27 cellular contexts compared by ENCODE assay signal in genomic region chr22:20036535-20037392, GRCh38. TPM values are rescaled to one million over a fixed set of nuclear protein-coding genes. Genes with fewer than 3 reads are reported as not detected.
A peak's percentile ranks its signal among the peaks of the same experiment; 100 is the strongest.
DNase-seq lines count a peak whose midpoint lies in the region; ATAC-seq and TF ChIP-seq lines count a peak whose summit lies in the region.
"Had no signal": no experiment of that assay in that cellular context is flagged by ENCODE, and none has a peak within 500 bp of the region (broad histone marks: within the 10 kb centered on the region; RNA-seq: fewer than 3 reads in every experiment).

No MANE protein-coding gene starts in this region.

- H3K4me2 ChIP-seq in Karpas-422 (ENCODE audit: low read depth, low read length, poor library complexity, severe bottlenecking): peak overlapping the region; percentile 64

- ATAC-seq in activated naive CD4-positive, alpha-beta T cell treated with anti-CD3 and anti-CD28 coated beads, Interleukin-2, amount 50 U/mL, for 72 hours: no peak
- ATAC-seq in central memory CD8-positive, alpha-beta T cell (replicated peaks; ENCODE audit: extremely low read depth, poor library complexity, severe bottlenecking): no peak
- ATAC-seq: gastrocnemius medialis; left lung; naive thymus-derived CD8-positive, alpha-beta T cell; SK-N-SH treated with all-trans-retinoic acid at 6 μM for 48 hours had no signal

- no peak overlapping the region for H2AFZ ChIP-seq in Karpas-422 (ENCODE audit: low read length)

- H3K27me3 Mint-ChIP-seq in activated naive CD4-positive, alpha-beta T cell treated with anti-CD3 and anti-CD28 coated beads, Interleukin-2, amount 10 ng/mL, durations not matched to agents 7 days and 5 days: no peaks in the 10 kb centered on the region
- H3K27me3 Mint-ChIP-seq in central memory CD8-positive, alpha-beta T cell: no peaks in the 10 kb centered on the region
- H3K27me3 Mint-ChIP-seq: naive thymus-derived CD8-positive, alpha-beta T cell had no signal

- no peaks in the 10 kb centered on the region for H3K36me3 Mint-ChIP-seq in activated naive CD4-positive, alpha-beta T cell treated with anti-CD3 and anti-CD28 coated beads, Interleukin-2, amount 50 U/mL, for 72 hours
- peaks cover 25% of the 10 kb centered on the region for H3K36me3 Mint-ChIP-seq in activated naive CD4-positive, alpha-beta T cell treated with anti-CD3 and anti-CD28 coated beads, Interleukin-2, amount 10 ng/mL, durations not matched to agents 7 days and 5 days
- peaks cover 10% of the 10 kb centered on the region for H3K36me3 Mint-ChIP-seq in central memory CD8-positive, alpha-beta T cell (ENCODE audit: insufficient read depth)
- H3K36me3 Mint-ChIP-seq: mesothelial cell of epicardium had no signal

- H3K36me3 ChIP-seq in Karpas-422 (ENCODE audit: insufficient read depth, low read length) (peaks cover 19% of the 10 kb centered on the region), prostate gland (peaks cover 0 to 5% of the 10 kb centered on the region in 2 donors)
- H3K36me3 ChIP-seq: HAP-1, ovary had no signal

- no peak overlapping the region for H3K4me3 Mint-ChIP-seq in activated naive CD4-positive, alpha-beta T cell treated with anti-CD3 and anti-CD28 coated beads, Interleukin-2, amount 10 ng/mL, durations not matched to agents 7 days and 5 days
- no peak overlapping the region for H3K4me3 Mint-ChIP-seq in central memory CD8-positive, alpha-beta T cell
- H3K4me3 Mint-ChIP-seq: immature natural killer cell; mesothelial cell of epicardium; naive thymus-derived CD8-positive, alpha-beta T cell; T-helper 2 cell treated with Interferon-gamma antibody and Interleukin-4, amounts not matched to agents 5 μg/mL and 100 μg/mL, for 36 hours had no signal

- no peaks in the 10 kb centered on the region for H3K9me2 ChIP-seq in Karpas-422 (replicated peaks; ENCODE audit: insufficient read depth, low read length)

- intact Hi-C loops in prostate gland (cut with DNase I): no loop called here

- H3K4me1 Mint-ChIP-seq in activated naive CD4-positive, alpha-beta T cell treated with anti-CD3 and anti-CD28 coated beads, Interleukin-2, amount 10 ng/mL, durations not matched to agents 7 days and 5 days: peaks cover 15% of the 10 kb centered on the region
- peaks cover 40% of the 10 kb centered on the region for H3K4me1 Mint-ChIP-seq in central memory CD8-positive, alpha-beta T cell
- H3K4me1 Mint-ChIP-seq: mesothelial cell of epicardium had no signal

- no peaks in the 10 kb centered on the region for H3K27me3 ChIP-seq in Karpas-422 (ENCODE audit: low read length)
- no peaks in the 10 kb centered on the region for H3K27me3 ChIP-seq in prostate gland (replicated peaks; ENCODE audit: insufficient read depth)
- H3K27me3 ChIP-seq: brain microvascular endothelial cell, gastrocnemius medialis, left lung, ovary, tibial artery had no signal

- H3K9ac ChIP-seq in Karpas-422 (ENCODE audit: low read length): peak overlapping the region; percentile 70

- H3K79me2 ChIP-seq in Karpas-422 (ENCODE audit: low read length): peaks cover 27% of the 10 kb centered on the region

- 95% methylated on average over 25 of the region's 25 CpGs for WGBS in prostate gland

- no peaks in the 10 kb centered on the region for H4K20me1 ChIP-seq in Karpas-422 (ENCODE audit: insufficient read depth, low read depth, low read length)

- CTCF ChIA-PET in activated naive CD4-positive, alpha-beta T cell treated with anti-CD3 and anti-CD28 coated beads, Interleukin-2, amount 10 ng/mL, durations not matched to agents 7 days and 5 days (lab: Charles Lee): no interaction called here

- H3K4me3 ChIP-seq in Karpas-422 (ENCODE audit: low read length) (peak overlapping the region; percentile 36; the same call in 1 of the 2 replicates), prostate gland (no peak overlapping the region)
- H3K4me3 ChIP-seq: gastrocnemius medialis, HAP-1, left lung, ovary, tibial artery had no signal

- peaks cover 60% of the 10 kb centered on the region for H3K4me1 ChIP-seq in Karpas-422 (ENCODE audit: low read length)
- H3K4me1 ChIP-seq in prostate gland (replicated peaks): no peaks in the 10 kb centered on the region
- H3K4me1 ChIP-seq: HAP-1 had no signal

- peak overlapping the region; percentile 36 to 81 for H3K27ac Mint-ChIP-seq in activated naive CD4-positive, alpha-beta T cell treated with anti-CD3 and anti-CD28 coated beads, Interleukin-2, amount 50 U/mL, for 72 hours
- H3K27ac Mint-ChIP-seq in activated naive CD4-positive, alpha-beta T cell treated with anti-CD3 and anti-CD28 coated beads, Interleukin-2, amount 10 ng/mL, durations not matched to agents 7 days and 5 days: no peak overlapping the region
- peak overlapping the region; percentile 71 for H3K27ac Mint-ChIP-seq in central memory CD8-positive, alpha-beta T cell (ENCODE audit: low read depth)
- H3K27ac Mint-ChIP-seq: mesothelial cell of epicardium; T-helper 2 cell treated with Interferon-gamma antibody and Interleukin-4, amounts not matched to agents 5 μg/mL and 100 μg/mL, for 36 hours had no signal

- DNase-seq in activated naive CD4-positive, alpha-beta T cell treated with anti-CD3 and anti-CD28 coated beads, Interleukin-2, amount 50 U/mL, for 72 hours (ENCODE audit: low spot score in 2 of 2): no peak
- DNase-seq in activated naive CD4-positive, alpha-beta T cell treated with anti-CD3 and anti-CD28 coated beads, Interleukin-2, amount 10 ng/mL, durations not matched to agents 7 days and 5 days: no peak
- no peak for DNase-seq in Karpas-422
- no peak for DNase-seq in central memory CD8-positive, alpha-beta T cell (ENCODE audit: low spot score in 2 of 2)
- no peak for DNase-seq in substantia nigra (lab: John Stamatoyannopoulos, UW)
- no peak for DNase-seq in prostate gland (ENCODE audit: low spot score)
- DNase-seq in middle frontal gyrus (ENCODE audit: extremely low spot score, low spot score): no peak
- no peak for DNase-seq in COR-L47 (lab: John Stamatoyannopoulos, UW)
- DNase-seq: brain microvascular endothelial cell; gastrocnemius medialis; hippocampal formation; immature natural killer cell; left lung; naive thymus-derived CD8-positive, alpha-beta T cell; NCI-H2081 treated with DMSO at 0.1 percent for 48 hours; NCI-H345; NCI-H748 treated with DMSO at 0.1 percent for 48 hours; ovary; stimulated activated CD4-positive, alpha-beta T cell treated with anti-CD3 and anti-CD28 coated beads, Interleukin-2, amount 100 ng/mL, for 48 hours; stimulated activated naive CD4-positive, alpha-beta T cell treated with Interleukin-2 at 50 U/mL for 16 hours; tibial artery had no signal

- TF ChIP-seq POLR2A in prostate gland (IDR thresholded peaks at IDR 0.05): no peak

- H3K9me3 Mint-ChIP-seq in activated naive CD4-positive, alpha-beta T cell treated with anti-CD3 and anti-CD28 coated beads, Interleukin-2, amount 50 U/mL, for 72 hours: no peaks in the 10 kb centered on the region
- peaks cover 2% of the 10 kb centered on the region for H3K9me3 Mint-ChIP-seq in activated naive CD4-positive, alpha-beta T cell treated with anti-CD3 and anti-CD28 coated beads, Interleukin-2, amount 10 ng/mL, durations not matched to agents 7 days and 5 days
- H3K9me3 Mint-ChIP-seq in central memory CD8-positive, alpha-beta T cell: no peaks in the 10 kb centered on the region
- H3K9me3 Mint-ChIP-seq: immature natural killer cell; mesothelial cell of epicardium; naive thymus-derived CD8-positive, alpha-beta T cell; T-helper 2 cell treated with Interferon-gamma antibody and Interleukin-4, amounts not matched to agents 5 μg/mL and 100 μg/mL, for 36 hours had no signal

- no peaks in the 10 kb centered on the region for H3K9me3 ChIP-seq in Karpas-422 (ENCODE audit: low read length)
- no peaks in the 10 kb centered on the region for H3K9me3 ChIP-seq in prostate gland
- H3K9me3 ChIP-seq: gastrocnemius medialis, HAP-1, left lung, ovary, tibial artery had no signal

- H3K27ac ChIP-seq in Karpas-422 (ENCODE audit: low read length) (peak overlapping the region; percentile 97), substantia nigra (ENCODE audit: low read depth, low read length, poor library complexity, severe bottlenecking) (peak overlapping the region; percentile 80), prostate gland (no peak overlapping the region)
- H3K27ac ChIP-seq: brain microvascular endothelial cell, gastrocnemius medialis, left lung, ovary, RWPE1, tibial artery, VCaP had no signal

- TF ChIP-seq CTCF in prostate gland (IDR thresholded peaks at IDR 0.05): no peak

RNA-seq across cellular contexts. Expression of gene TANGO2, which starts 15.9 kb away (rescaled TPM):
- total RNA-seq in activated naive CD4-positive, alpha-beta T cell treated with anti-CD3 and anti-CD28 coated beads, Interleukin-2, amount 50 U/mL, for 72 hours: 10 to 100 TPM; 19.1 to 19.3 TPM
- 36.8 and 39.0 TPM in 2 replicates for total RNA-seq in Karpas-422 (2014; rRNA removed; shearing (Covaris generic); ENCODE audit: low replicate concordance)
- 10 to 100 TPM; 34.3 to 40.1 TPM for total RNA-seq in prostate gland

RNA-seq across cellular contexts. Expression of gene ARVCF, which starts 20.1 kb away (rescaled TPM):
- 1 to 10 TPM; 1.9 to 4.3 TPM for total RNA-seq in activated naive CD4-positive, alpha-beta T cell treated with anti-CD3 and anti-CD28 coated beads, Interleukin-2, amount 50 U/mL, for 72 hours
- total RNA-seq in Karpas-422 (2014; rRNA removed; shearing (Covaris generic); ENCODE audit: low replicate concordance): 4.3 and 13.7 TPM in 2 replicates
- total RNA-seq in prostate gland: 10 to 100 TPM; 39.6 to 65.9 TPM

RNA-seq across cellular contexts. Expression of gene DGCR8, which starts 43.3 kb away (rescaled TPM):
- total RNA-seq in activated naive CD4-positive, alpha-beta T cell treated with anti-CD3 and anti-CD28 coated beads, Interleukin-2, amount 50 U/mL, for 72 hours: 10 to 100 TPM; 37.0 to 66.7 TPM
- 16.4 and 26.6 TPM in 2 replicates for total RNA-seq in Karpas-422 (2014; rRNA removed; shearing (Covaris generic); ENCODE audit: low replicate concordance)
- total RNA-seq in prostate gland: 10 to 100 TPM; 20.9 to 47.6 TPM

Comparison
In these comparisons a context has a peak if more than half of its experiments do, and no peak if none do; other contexts are left out.
1. H3K27ac ChIP-seq: peak in Karpas-422 (single experiment) and substantia nigra (single experiment); none in prostate gland (0 of 2).